In the genomic region with DNA sequence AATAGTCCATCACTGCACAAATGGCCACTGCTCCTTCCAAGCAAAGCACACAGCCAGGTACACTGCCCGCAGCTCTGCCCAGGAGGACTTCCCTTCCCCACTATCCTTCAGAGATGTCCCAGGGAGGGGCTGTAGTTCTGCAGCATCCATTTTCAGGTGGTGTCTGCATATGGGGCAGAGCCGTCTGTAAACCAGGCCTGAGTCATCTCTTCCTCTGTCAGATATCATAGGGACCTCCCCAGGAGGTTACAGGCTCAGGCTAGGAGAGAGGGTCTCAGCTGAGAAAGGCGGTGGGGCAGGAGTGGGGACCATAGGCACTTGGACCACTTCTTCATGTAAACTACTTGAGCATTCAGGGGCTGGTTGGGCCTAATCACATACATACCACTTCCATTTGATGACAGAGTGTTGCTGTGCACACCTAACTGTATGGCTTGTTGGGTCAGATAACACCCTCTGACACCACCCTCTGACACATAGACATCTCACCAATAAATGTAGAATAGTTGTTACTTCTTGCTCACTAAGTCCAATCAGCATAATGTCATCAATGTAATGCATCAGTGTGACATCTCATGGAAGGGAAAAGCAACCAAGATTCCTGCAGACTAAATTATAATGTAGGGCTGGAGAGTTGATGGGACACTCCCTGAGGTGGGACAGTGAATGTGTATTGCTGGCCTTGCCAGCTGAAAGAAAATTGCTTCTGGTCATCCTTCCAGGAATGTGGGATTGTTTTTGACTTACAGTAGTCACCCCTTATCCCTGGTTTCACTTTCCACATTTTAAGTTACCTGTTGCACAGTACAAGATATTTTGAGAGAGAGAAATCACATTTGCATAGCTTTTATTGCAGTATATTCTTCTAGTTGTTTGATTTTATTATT, we compare ENCODE assay signal across 13 cellular contexts. TPM values are rescaled to one million over a fixed set of nuclear protein-coding genes. Genes with fewer than 3 reads are reported as not detected.
A peak's percentile ranks its signal among the peaks of the same experiment; 100 is the strongest.
DNase-seq lines count a peak whose midpoint lies in the region; ATAC-seq, FAIRE-seq and TF ChIP-seq lines count a peak whose summit lies in the region.
"Not testable (repeated sequence)": the region's sequence is repeated elsewhere in the genome, so short reads cannot be mapped to it uniquely, and the experiment has no call there.
"Had no signal": no experiment of that assay in that cellular context is flagged by ENCODE, and none has a peak within 500 bp of the region (broad histone marks: within the 10 kb centered on the region; RNA-seq: fewer than 3 reads in every experiment).

No MANE protein-coding gene starts in this region.

- intact Hi-C loops in PC-9 (cut with micrococcal nuclease; ENCODE audit: unreplicated experiment); activated CD8-positive, alpha-beta T cell treated with anti-CD3 and anti-CD28 coated beads for 36 hours (cut with micrococcal nuclease); esophagus muscularis mucosa (cut with DNase I); transverse colon (cut with DNase I; ENCODE audit: low total_unique reads): not testable (repeated sequence)
- intact Hi-C loops in mucosa of descending colon (cut with DNase I, micrococcal nuclease) = loop anchor here in 1 of 2 donors (10.0 kb wide), 1 partner anchor 1415 kb away; no protein-coding TSS in a partner anchor

- H3K4me1 ChIP-seq in PC-9 (replicated peaks; ENCODE audit: insufficient read depth) = peaks cover 38% of the 10 kb centered on the region
- H3K4me1 ChIP-seq in esophagus muscularis mucosa = not testable (repeated sequence)
- peaks cover 22% of the 10 kb centered on the region for H3K4me1 ChIP-seq in mucosa of descending colon (ENCODE audit: low read depth)
- peaks cover 0 to 28% (median 11%) of the 10 kb centered on the region in 4 donors for H3K4me1 ChIP-seq in transverse colon

- not testable (repeated sequence) for TF ChIP-seq POLR2A in GM12891 (IDR thresholded peaks at IDR 0.05; ENCODE audit: low read depth, low read length); esophagus muscularis mucosa (IDR thresholded peaks at IDR 0.05; ENCODE audit: low read depth); transverse colon (IDR thresholded peaks at IDR 0.05)

- WGBS in esophagus muscularis mucosa = 90% methylated on average over 3 of the region's 3 CpGs
- 74% methylated on average over 3 of the region's 3 CpGs; no CpG with 5 or more reads in 1 of the 2 donors for WGBS in transverse colon (ENCODE audit: low coverage in 1 of 2), 2 donors

- not testable (repeated sequence) for TF ChIP-seq EP300 in esophagus muscularis mucosa (IDR thresholded peaks at IDR 0.05); transverse colon (IDR thresholded peaks at IDR 0.05; ENCODE audit: low read depth)

- H3K4me2 ChIP-seq in PC-9 = peak overlapping the region; percentile 67

- FAIRE-seq in GM12891 (lab: Jason Lieb, UNC) (peak; percentile 86), colon (lab: Jason Lieb, UNC) (peak; percentile 80)

- H3K4me3 Mint-ChIP-seq in activated CD8-positive, alpha-beta T cell treated with anti-CD3 and anti-CD28 coated beads for 36 hours; stimulated activated effector memory CD8-positive, alpha-beta T cell treated with anti-CD3 and anti-CD28 coated beads, Interleukin-12 subunit alpha, Interleukin-12 subunit beta, amount 100 ng/mL, for 72 hours: not testable (repeated sequence)

- not testable (repeated sequence) for H3K36me3 ChIP-seq in PC-9 (ENCODE audit: low read depth); esophagus muscularis mucosa; mucosa of descending colon (ENCODE audit: low read depth); transverse colon

- in situ Hi-C loops in transverse colon (cut with MboI; ENCODE audit: low pct_ligation_motif_present in 1 of 4, low pct_unique_long_range_greater_than_20kb in 1 of 4, low sequenced_read_pairs in 3 of 4) = loop anchor here in 2 of 4 donors (25.0 kb wide), 1 partner anchor 1413 kb away; no protein-coding TSS in a partner anchor

- H3K9me3 Mint-ChIP-seq in activated CD8-positive, alpha-beta T cell treated with anti-CD3 and anti-CD28 coated beads for 36 hours; stimulated activated effector memory CD8-positive, alpha-beta T cell treated with anti-CD3 and anti-CD28 coated beads, Interleukin-12 subunit alpha, Interleukin-12 subunit beta, amount 100 ng/mL, for 72 hours: not testable (repeated sequence)

- not testable (repeated sequence) for BruUV-seq in PC-9 (replicated peaks; lab: Mats Ljungman, UMichigan)

- not testable (repeated sequence) for H3K27me3 Mint-ChIP-seq in activated CD8-positive, alpha-beta T cell treated with anti-CD3 and anti-CD28 coated beads for 36 hours

- ATAC-seq in activated CD8-positive, alpha-beta T cell treated with anti-CD3 and anti-CD28 coated beads for 36 hours = peak; percentile 45
- ATAC-seq in mucosa of descending colon = peak; percentile 58
- peak; percentile 69 for ATAC-seq in stimulated activated effector memory CD8-positive, alpha-beta T cell treated with anti-CD3 and anti-CD28 coated beads, Interleukin-12 subunit alpha, Interleukin-12 subunit beta, amount 100 ng/mL, for 72 hours

- not testable (repeated sequence) for H4K20me1 ChIP-seq in PC-9 (ENCODE audit: insufficient read depth)

- CTCF ChIA-PET in PC-9 (lab: Charles Lee); activated CD8-positive, alpha-beta T cell treated with anti-CD3 and anti-CD28 coated beads for 36 hours (lab: Charles Lee): not testable (repeated sequence)

- not testable (repeated sequence) for H3K36me3 Mint-ChIP-seq in activated CD8-positive, alpha-beta T cell treated with anti-CD3 and anti-CD28 coated beads for 36 hours (ENCODE audit: low read depth); stimulated activated effector memory CD8-positive, alpha-beta T cell treated with anti-CD3 and anti-CD28 coated beads, Interleukin-12 subunit alpha, Interleukin-12 subunit beta, amount 100 ng/mL, for 72 hours

- TF ChIP-seq CTCF in PC-9 (conservative IDR thresholded peaks at IDR 0.05); activated CD8-positive, alpha-beta T cell treated with anti-CD3 and anti-CD28 coated beads for 36 hours (IDR thresholded peaks at IDR 0.05); esophagus muscularis mucosa (IDR thresholded peaks at IDR 0.05); mucosa of descending colon (IDR thresholded peaks at IDR 0.05); transverse colon (IDR thresholded peaks at IDR 0.05): not testable (repeated sequence)

- H3F3A ChIP-seq in PC-9 (ENCODE audit: insufficient read depth, low read depth) = peaks cover 44% of the 10 kb centered on the region

- not testable (repeated sequence) for DNase-seq in GM12891 (ENCODE audit: insufficient read length, low spot score); PC-9; activated CD8-positive, alpha-beta T cell treated with anti-CD3 and anti-CD28 coated beads for 36 hours; stimulated activated effector memory CD8-positive, alpha-beta T cell treated with anti-CD3 and anti-CD28 coated beads, Interleukin-12 subunit alpha, Interleukin-12 subunit beta, amount 100 ng/mL, for 72 hours (ENCODE audit: low spot score in 2 of 2); transverse colon
- peak; percentile 77 for DNase-seq in esophagus muscularis mucosa (ENCODE audit: extremely low spot score)
- peak in 1 of 3 donors; percentile 30 for DNase-seq in mucosa of descending colon

- not testable (repeated sequence) for H3K27me3 ChIP-seq in PC-9 (ENCODE audit: insufficient read depth, low read depth); esophagus muscularis mucosa; transverse colon

- not testable (repeated sequence) for H3K27ac Mint-ChIP-seq in activated CD8-positive, alpha-beta T cell treated with anti-CD3 and anti-CD28 coated beads for 36 hours; stimulated activated effector memory CD8-positive, alpha-beta T cell treated with anti-CD3 and anti-CD28 coated beads, Interleukin-12 subunit alpha, Interleukin-12 subunit beta, amount 100 ng/mL, for 72 hours

- peak overlapping the region; percentile 93 for H3K27ac ChIP-seq in PC-9
- H3K27ac ChIP-seq in esophagus muscularis mucosa (replicated peaks in 1 of 4) = not testable (repeated sequence)
- peak overlapping the region; percentile 83 to 92 (median 90) for H3K27ac ChIP-seq in transverse colon

- H2AFZ ChIP-seq in PC-9 = not testable (repeated sequence)

- POLR2A ChIA-PET in PC-9 (lab: Charles Lee; ENCODE audit: unreplicated experiment); activated CD8-positive, alpha-beta T cell treated with anti-CD3 and anti-CD28 coated beads for 36 hours (lab: Charles Lee): not testable (repeated sequence)

- not testable (repeated sequence) for H3K9me3 ChIP-seq in PC-9 (ENCODE audit: insufficient read depth, low read depth); esophagus muscularis mucosa; mucosa of descending colon; transverse colon

- not testable (repeated sequence) for H3K4me1 Mint-ChIP-seq in activated CD8-positive, alpha-beta T cell treated with anti-CD3 and anti-CD28 coated beads for 36 hours (ENCODE audit: low read depth); stimulated activated effector memory CD8-positive, alpha-beta T cell treated with anti-CD3 and anti-CD28 coated beads, Interleukin-12 subunit alpha, Interleukin-12 subunit beta, amount 100 ng/mL, for 72 hours

- H3K79me2 ChIP-seq in PC-9 (ENCODE audit: low read depth) = not testable (repeated sequence)

- not testable (repeated sequence) for H3K9me2 ChIP-seq in PC-9 (ENCODE audit: insufficient read depth)

- H3K4me3 ChIP-seq in PC-9, esophagus muscularis mucosa, mucosa of descending colon, transverse colon: not testable (repeated sequence)

RNA-seq across cellular contexts. Expression of a gene that starts 40.6 kb away (rescaled TPM):
- not detected for polyA plus RNA-seq in GM12891 (2012; ENCODE audit: low read depth, missing spikeins)
- total RNA-seq in PC-9 (2021) (not detected in 2 replicates), esophagus muscularis mucosa (1 to 10 TPM in 1 of 4 donors, under 1 TPM in 3; 0.32 to 2.0 (median 0.91) TPM), mucosa of descending colon (under 1 TPM in 2 of 3 donors, not detected in 1; 0.38 to 0.54 TPM), transverse colon (under 1 TPM in 1 of 4 donors, not detected in 3; 0.48 TPM)
- not detected for total RNA-seq in activated CD8-positive, alpha-beta T cell treated with anti-CD3 and anti-CD28 coated beads for 36 hours
- total RNA-seq: A172; CD4-positive, alpha-beta T cell; G401; GM12878; GM23248 had no signal
- polyA plus RNA-seq: GM12878 had no signal
